ENCODE assay signal across 18 cellular contexts in genomic region chr17:41615454-41615853, GRCh38. TPM values are rescaled to one million over a fixed set of nuclear protein-coding genes. Genes with fewer than 3 reads are reported as not detected.
DNase-seq lines count a peak whose midpoint lies in the region; ATAC-seq and TF ChIP-seq lines count a peak whose summit lies in the region.
"Had no signal": no experiment of that assay in that cellular context is flagged by ENCODE, and none has a peak within 500 bp of the region (broad histone marks: within the 10 kb centered on the region; RNA-seq: fewer than 3 reads in every experiment).

No MANE protein-coding gene starts in this region.

- H3K27me3 Mint-ChIP-seq in endodermal cell (ENCODE audit: insufficient read depth), result peaks cover 2% of the 10 kb centered on the region

- H3K27ac Mint-ChIP-seq in endodermal cell, result no peak overlapping the region
- H3K27ac Mint-ChIP-seq: nephron had no signal

- no peaks in the 10 kb centered on the region for H3K9me3 Mint-ChIP-seq in endodermal cell
- H3K9me3 Mint-ChIP-seq: nephron had no signal

- H3K4me3 Mint-ChIP-seq in endodermal cell, result no peak overlapping the region
- H3K4me3 Mint-ChIP-seq: nephron had no signal

- H3K4me3 ChIP-seq in endodermal cell (ENCODE audit: low read length), result no peak overlapping the region
- H3K4me3 ChIP-seq: K562, thoracic aorta had no signal

- 58 to 63% methylated on average over 3 to 7 of the region's 7 CpGs for WGBS in endodermal cell (ENCODE audit: insufficient coverage in 1 of 2, insufficient read length in 1 of 2), 2 experiments

- no peaks in the 10 kb centered on the region for H3K36me3 ChIP-seq in endodermal cell (ENCODE audit: control insufficient read depth, insufficient read depth, low read length)
- H3K36me3 ChIP-seq: thoracic aorta had no signal

- H3K9me3 ChIP-seq in endodermal cell (ENCODE audit: control insufficient read depth, low read length), result no peaks in the 10 kb centered on the region
- H3K9me3 ChIP-seq: thoracic aorta had no signal

- no peak for TF ChIP-seq CTCF in endodermal cell (conservative IDR thresholded peaks at IDR 0.05)

- H3K27me3 ChIP-seq in endodermal cell (ENCODE audit: control insufficient read depth, insufficient read depth, low read length, poor library complexity, severe bottlenecking), result no peaks in the 10 kb centered on the region

- no peaks in the 10 kb centered on the region for H3K4me1 Mint-ChIP-seq in endodermal cell

- H3K36me3 Mint-ChIP-seq in endodermal cell (ENCODE audit: low read depth), result no peaks in the 10 kb centered on the region

- DNase-seq in H4 (ENCODE audit: low spot score) (peak; percentile 25), NCI-H2196 (lab: John Stamatoyannopoulos, UW; ENCODE audit: unreplicated experiment) (peak; percentile 54), endodermal cell (peak; percentile 92), renal cortical epithelial cell (ENCODE audit: low read depth) (peak; percentile 26), G401 (ENCODE audit: low spot score) (no peak), SIG-M5 (lab: John Stamatoyannopoulos, UW) (no peak)
- DNase-seq: activated CD4-positive, alpha-beta T cell treated with anti-CD3 and anti-CD28 coated beads, Interleukin-2, amount 50 U/mL, for 4 hours; activated T-cell treated with anti-CD3 and anti-CD28 coated beads, Interleukin-2, amount 50 U/mL, for 48 hours; NCI-H1436 treated with DMSO at 0.1 percent for 48 hours; NCI-H82; T1000 had no signal

- in situ Hi-C loops in G401 (cut with HindIII; ENCODE audit: low sequenced_read_pairs), result no loop called here

- no peak for ATAC-seq in GM21717 (IDR thresholded peaks at IDR 0.05; ENCODE audit: unreplicated experiment)
- ATAC-seq: K562 had no signal

- H3K27ac ChIP-seq in endodermal cell (ENCODE audit: low read depth, low read length), result no peak overlapping the region
- H3K27ac ChIP-seq: C4-2B, thoracic aorta had no signal

- H3K9ac ChIP-seq in endodermal cell (ENCODE audit: extremely low read depth, low read length, poor library complexity, severe bottlenecking), result no peak overlapping the region

- no peaks in the 10 kb centered on the region for H3K4me1 ChIP-seq in endodermal cell (ENCODE audit: control insufficient read depth, insufficient read depth, low read length)

RNA-seq across cellular contexts. Expression of gene KRT16, which starts 2.9 kb away (rescaled TPM):
- total RNA-seq in H4 (2014; rRNA removed; shearing (Covaris generic)), result 2.5 and 3.2 TPM in 2 replicates
- not detected for total RNA-seq in endodermal cell
- not detected for polyA plus RNA-seq in endodermal cell (2013, experiment 1 of 2)
- polyA plus RNA-seq in endodermal cell (2013, experiment 2 of 2), result not detected
- total RNA-seq in renal cortical epithelial cell, result 0.70 and 7.5 TPM in 2 replicates
- not detected in 2 replicates for total RNA-seq in G401 (2014; rRNA removed; shearing (Covaris generic))
- total RNA-seq: dermis microvascular lymphatic vessel endothelial cell, K562, lung microvascular endothelial cell had no signal

RNA-seq across cellular contexts. Expression of gene KRT17, which starts 8.9 kb away (rescaled TPM):
- total RNA-seq in H4 (2014; rRNA removed; shearing (Covaris generic)), result 81.4 and 83.8 TPM in 2 replicates
- total RNA-seq in endodermal cell, result not detected
- polyA plus RNA-seq in endodermal cell (2013, experiment 1 of 2), result 0.36 TPM
- polyA plus RNA-seq in endodermal cell (2013, experiment 2 of 2), result 0.62 TPM
- total RNA-seq in renal cortical epithelial cell, result 4.1 and 95.2 TPM in 2 replicates
- total RNA-seq in G401 (2014; rRNA removed; shearing (Covaris generic)), result not detected in 2 replicates
- total RNA-seq: lung microvascular endothelial cell had no signal

RNA-seq across cellular contexts. Expression of gene KRT14, which starts 28.8 kb away (rescaled TPM):
- total RNA-seq in H4 (2014; rRNA removed; shearing (Covaris generic)), result not detected in 2 replicates
- total RNA-seq in endodermal cell, result not detected
- not detected for polyA plus RNA-seq in endodermal cell (2013, experiment 1 of 2)
- polyA plus RNA-seq in endodermal cell (2013, experiment 2 of 2), result not detected
- 0.25 and 4.2 TPM in 2 replicates for total RNA-seq in renal cortical epithelial cell
- not detected in 2 replicates for total RNA-seq in G401 (2014; rRNA removed; shearing (Covaris generic))
- total RNA-seq: dermis microvascular lymphatic vessel endothelial cell, K562, lung microvascular endothelial cell had no signal

RNA-seq across cellular contexts. Expression of gene KRT9, which starts 43.6 kb away (rescaled TPM):
- not detected in 2 replicates for total RNA-seq in H4 (2014; rRNA removed; shearing (Covaris generic))
- not detected for total RNA-seq in endodermal cell
- polyA plus RNA-seq in endodermal cell (2013, experiment 1 of 2), result not detected
- polyA plus RNA-seq in endodermal cell (2013, experiment 2 of 2), result not detected
- total RNA-seq in renal cortical epithelial cell, result not detected in 2 replicates
- total RNA-seq in G401 (2014; rRNA removed; shearing (Covaris generic)), result not detected in 2 replicates
- total RNA-seq: dermis microvascular lymphatic vessel endothelial cell, K562, lung microvascular endothelial cell had no signal

Comparison
In these comparisons a context has a peak if more than half of its experiments do, and no peak if none do; other contexts are left out.
1. DNase-seq: peak in H4 (single experiment), NCI-H2196 (single experiment), endodermal cell (single experiment) and renal cortical epithelial cell (single experiment); none in G401 (single experiment) and SIG-M5 (single experiment).